ENCODE assay signal across 21 cellular contexts in the genomic region with DNA sequence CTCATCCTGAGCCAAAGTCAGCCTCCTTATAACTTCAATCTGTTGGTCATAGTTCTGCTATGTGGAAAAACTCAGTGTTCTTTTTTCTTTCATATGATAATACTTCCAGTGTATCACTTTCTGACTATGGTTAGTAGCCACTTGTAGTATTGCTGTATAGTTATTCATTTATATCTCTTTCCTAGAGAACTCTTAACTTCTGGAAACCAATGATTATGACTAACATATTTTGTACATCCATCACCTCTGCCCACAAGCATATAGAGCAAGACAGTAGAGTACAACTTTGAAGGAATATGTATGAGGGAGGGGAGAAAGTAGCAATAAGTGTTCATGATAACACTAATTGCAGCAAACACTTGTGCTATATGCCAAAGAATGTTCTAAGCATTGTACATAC.
"Had no signal": no experiment of that assay in that cellular context is flagged by ENCODE, and none has a peak within 500 bp of the region (broad histone marks: within the 10 kb centered on the region; RNA-seq: fewer than 3 reads in every experiment).

No MANE protein-coding gene starts in this region.

- DNase-seq: activated CD4-positive, alpha-beta memory T cell treated with anti-CD3 and anti-CD28 coated beads, Interleukin-2, amount 10 ng/mL, durations not matched to agents 7 days and 5 days; activated effector memory CD4-positive, alpha-beta T cell treated with anti-CD3 and anti-CD28 coated beads, Interleukin-2, amount 50 U/mL, for 16 hours; cerebellar nuclear complex; cortex of kidney; endodermal cell; esophagus squamous epithelium; gastrocnemius medialis; head of caudate nucleus; hypothalamus; left cardiac atrium; midbrain; natural killer cell; stimulated activated CD4-positive, alpha-beta T cell treated with anti-CD3 and anti-CD28 coated beads, Interleukin-12 subunit alpha, Interleukin-12 subunit beta, amount 100 ng/mL, for 4 hours; stimulated activated CD4-positive, alpha-beta T cell treated with anti-CD3 and anti-CD28 coated beads, Interleukin-4, amount 100 ng/mL, for 4 hours; transverse colon; uterus; WERI-Rb-1 had no signal

- H3K36me3 ChIP-seq: right atrium auricular region, uterus, WERI-Rb-1 had no signal

- H3K4me3 ChIP-seq: esophagus squamous epithelium, gastrocnemius medialis, right atrium auricular region, transverse colon, uterus had no signal

- H3K4me3 Mint-ChIP-seq: activated CD4-positive, alpha-beta memory T cell treated with anti-CD3 and anti-CD28 coated beads, Interleukin-2, amount 10 ng/mL, durations not matched to agents 7 days and 5 days; activated naive CD8-positive, alpha-beta T cell; endodermal cell; natural killer cell had no signal

- H3K27me3 Mint-ChIP-seq: activated CD4-positive, alpha-beta memory T cell treated with anti-CD3 and anti-CD28 coated beads, Interleukin-2, amount 10 ng/mL, durations not matched to agents 7 days and 5 days; activated naive CD8-positive, alpha-beta T cell; progenitor cell of endocrine pancreas had no signal

- H3K27ac ChIP-seq: esophagus squamous epithelium, gastrocnemius medialis, right atrium auricular region, transverse colon, uterus, WERI-Rb-1 had no signal

- H3K27me3 ChIP-seq: esophagus squamous epithelium, gastrocnemius medialis, right atrium auricular region, transverse colon, uterus had no signal

- H3K9me3 ChIP-seq: esophagus squamous epithelium, gastrocnemius medialis, right atrium auricular region, transverse colon, uterus had no signal

- H3K27ac Mint-ChIP-seq: activated CD4-positive, alpha-beta memory T cell treated with anti-CD3 and anti-CD28 coated beads, Interleukin-2, amount 10 ng/mL, durations not matched to agents 7 days and 5 days; activated naive CD8-positive, alpha-beta T cell; endodermal cell; progenitor cell of endocrine pancreas had no signal

- H3K36me3 Mint-ChIP-seq: natural killer cell had no signal

- H3K9me3 Mint-ChIP-seq: activated CD4-positive, alpha-beta memory T cell treated with anti-CD3 and anti-CD28 coated beads, Interleukin-2, amount 10 ng/mL, durations not matched to agents 7 days and 5 days; endodermal cell; natural killer cell had no signal

- H3K4me1 ChIP-seq: esophagus squamous epithelium, uterus had no signal

- ATAC-seq: gastrocnemius medialis, left cardiac atrium, natural killer cell, SK-N-SH treated with all-trans-retinoic acid at 6 μM for 48 hours had no signal
